13 cellular contexts compared by ENCODE assay signal in genomic region chr11:32529994-32530588, GRCh38. TPM values are rescaled to one million over a fixed set of nuclear protein-coding genes. Genes with fewer than 3 reads are reported as not detected.
DNase-seq lines count a peak whose midpoint lies in the region; ATAC-seq and TF ChIP-seq lines count a peak whose summit lies in the region.
"Had no signal": no experiment of that assay in that cellular context is flagged by ENCODE, and none has a peak within 500 bp of the region (broad histone marks: within the 10 kb centered on the region; RNA-seq: fewer than 3 reads in every experiment).

No MANE protein-coding gene starts in this region.

- peaks cover 0 to 6% (median 0%) of the 10 kb centered on the region in 7 donors for H3K9me3 Mint-ChIP-seq in CD14-positive monocyte

- H3K36me3 Mint-ChIP-seq in CD14-positive monocyte: no peaks in the 10 kb centered on the region

- peak overlapping the region in 4 of 7 donors; percentile 24 to 85 (median 51) for H3K27ac Mint-ChIP-seq in CD14-positive monocyte

- no peak for TF ChIP-seq CTCF in CD14-positive monocyte (IDR thresholded peaks at IDR 0.05)

- peaks cover 0 to 6% (median 1%) of the 10 kb centered on the region in 3 donors for H3K27me3 Mint-ChIP-seq in CD14-positive monocyte (ENCODE audit: low read depth in 3 of 3)

- H3K27ac ChIP-seq in caudate nucleus (ENCODE audit: low read depth, low read length): no peak overlapping the region
- H3K27ac ChIP-seq: thoracic aorta had no signal

- ATAC-seq in GM19043 (IDR thresholded peaks at IDR 0.05; ENCODE audit: low read depth, unreplicated experiment): peak; percentile 98
- ATAC-seq in GM21825 (IDR thresholded peaks at IDR 0.05; ENCODE audit: unreplicated experiment): peak; percentile 99
- peak; percentile 96 for ATAC-seq in HG03196 (IDR thresholded peaks at IDR 0.05; ENCODE audit: unreplicated experiment)

- H3K4me3 Mint-ChIP-seq in CD14-positive monocyte: peak overlapping the region in 1 of 2 donors; percentile 35

- DNase-seq in CD14-positive monocyte (ENCODE audit: low spot score) (no peak), LoVo (ENCODE audit: low spot score) (no peak), anterior cingulate cortex (lab: John Stamatoyannopoulos, UW) (no peak), hypothalamus (lab: John Stamatoyannopoulos, UW) (no peak), caudate nucleus (lab: John Stamatoyannopoulos, UW) (no peak)
- DNase-seq: activated naive CD4-positive, alpha-beta T cell; cortex of kidney; NCI-H1436 treated with DMSO at 0.1 percent for 48 hours; posterior cingulate gyrus had no signal

- peaks cover 18% of the 10 kb centered on the region for H3K4me1 Mint-ChIP-seq in CD14-positive monocyte

- intact Hi-C loops in CD14-positive monocyte (cut with micrococcal nuclease): no loop called here

RNA-seq across cellular contexts. Expression of gene EIF3M, which starts 53.5 kb away (rescaled TPM):
- 100 to 1,000 TPM; 248 to 316 TPM for polyA plus RNA-seq in CD14-positive monocyte
